Comparison of ENCODE assay signal across 1 cellular context in the genomic region with DNA sequence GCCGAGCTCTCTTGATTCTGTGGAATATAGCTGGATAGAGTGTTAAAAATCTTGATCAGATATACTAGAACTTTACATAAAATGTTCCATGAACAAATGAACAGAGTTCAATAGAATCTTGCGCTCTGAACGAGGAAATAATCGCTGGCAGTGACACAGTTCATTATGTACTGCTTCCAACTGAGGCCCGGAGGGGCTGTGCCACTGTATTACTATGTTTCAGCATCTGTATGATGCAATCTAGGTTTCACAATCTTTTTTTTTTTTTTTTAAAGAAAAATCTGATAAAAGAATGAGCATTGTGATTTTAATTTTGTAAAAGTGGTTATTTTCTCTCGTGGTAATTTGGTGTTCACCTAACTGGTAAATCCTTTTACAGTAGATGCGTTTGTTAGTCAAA.
TF ChIP-seq lines count a peak whose summit lies in the region.

No MANE protein-coding gene starts in this region.

TF ChIP-seq in GM23338, 12 proteins besides CTCF, POLR2A, EP300 and RAD21 (continued from another document):
- TF ChIP-seq, protein P1, sequence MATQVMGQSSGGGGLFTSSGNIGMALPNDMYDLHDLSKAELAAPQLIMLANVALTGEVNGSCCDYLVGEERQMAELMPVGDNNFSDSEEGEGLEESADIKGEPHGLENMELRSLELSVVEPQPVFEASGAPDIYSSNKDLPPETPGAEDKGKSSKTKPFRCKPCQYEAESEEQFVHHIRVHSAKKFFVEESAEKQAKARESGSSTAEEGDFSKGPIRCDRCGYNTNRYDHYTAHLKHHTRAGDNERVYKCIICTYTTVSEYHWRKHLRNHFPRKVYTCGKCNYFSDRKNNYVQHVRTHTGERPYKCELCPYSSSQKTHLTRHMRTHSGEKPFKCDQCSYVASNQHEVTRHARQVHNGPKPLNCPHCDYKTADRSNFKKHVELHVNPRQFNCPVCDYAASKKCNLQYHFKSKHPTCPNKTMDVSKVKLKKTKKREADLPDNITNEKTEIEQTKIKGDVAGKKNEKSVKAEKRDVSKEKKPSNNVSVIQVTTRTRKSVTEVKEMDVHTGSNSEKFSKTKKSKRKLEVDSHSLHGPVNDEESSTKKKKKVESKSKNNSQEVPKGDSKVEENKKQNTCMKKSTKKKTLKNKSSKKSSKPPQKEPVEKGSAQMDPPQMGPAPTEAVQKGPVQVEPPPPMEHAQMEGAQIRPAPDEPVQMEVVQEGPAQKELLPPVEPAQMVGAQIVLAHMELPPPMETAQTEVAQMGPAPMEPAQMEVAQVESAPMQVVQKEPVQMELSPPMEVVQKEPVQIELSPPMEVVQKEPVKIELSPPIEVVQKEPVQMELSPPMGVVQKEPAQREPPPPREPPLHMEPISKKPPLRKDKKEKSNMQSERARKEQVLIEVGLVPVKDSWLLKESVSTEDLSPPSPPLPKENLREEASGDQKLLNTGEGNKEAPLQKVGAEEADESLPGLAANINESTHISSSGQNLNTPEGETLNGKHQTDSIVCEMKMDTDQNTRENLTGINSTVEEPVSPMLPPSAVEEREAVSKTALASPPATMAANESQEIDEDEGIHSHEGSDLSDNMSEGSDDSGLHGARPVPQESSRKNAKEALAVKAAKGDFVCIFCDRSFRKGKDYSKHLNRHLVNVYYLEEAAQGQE (IDR thresholded peaks at IDR 0.05; ENCODE audit: unreplicated experiment), result no peak
- no peak for TF ChIP-seq JUNB (IDR thresholded peaks at IDR 0.05; ENCODE audit: unreplicated experiment)
- no peak for TF ChIP-seq POLR2AphosphoS5 (IDR thresholded peaks at IDR 0.05; ENCODE audit: low read depth)
